2 cellular contexts compared by ENCODE assay signal in the genomic region with DNA sequence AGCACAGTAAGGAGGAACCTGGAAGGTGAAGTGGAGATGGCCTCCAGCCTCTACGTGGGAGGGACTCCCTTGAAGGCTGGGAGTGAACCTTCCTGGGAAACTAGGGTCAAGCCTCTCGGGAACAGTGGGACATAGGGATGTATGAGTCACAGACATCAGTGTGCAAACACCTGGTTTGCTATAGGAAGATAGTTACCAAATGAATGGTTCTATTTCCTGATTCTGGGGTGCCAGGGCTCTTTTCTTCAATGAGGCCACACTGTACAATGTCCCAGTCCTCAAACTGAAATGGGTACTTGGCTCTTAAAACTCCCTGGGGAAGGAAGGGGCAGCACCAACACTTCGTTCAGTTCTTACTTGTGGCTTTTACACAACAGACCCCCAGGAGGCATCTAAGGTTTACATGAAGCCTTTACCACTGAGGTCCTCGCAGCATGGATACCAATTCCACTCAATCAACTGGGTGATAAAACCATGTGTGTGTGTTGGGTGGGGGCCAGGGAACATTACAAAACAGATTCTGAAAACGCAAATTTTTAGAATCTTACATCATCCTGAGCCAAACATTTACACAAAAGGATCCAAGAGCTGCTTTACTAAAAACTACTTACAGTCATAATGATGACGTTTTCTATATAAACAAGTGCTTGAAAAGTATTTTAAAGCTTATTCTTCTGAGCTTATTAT.
TF ChIP-seq lines count a peak whose summit lies in the region.

No MANE protein-coding gene starts in this region.

TF ChIP-seq in IMR-90, 13 proteins besides CTCF, POLR2A, EP300 and RAD21:
- 0 out of 2 replicates have a peak, but pooled peaks have one; percentile 56 for TF ChIP-seq MXI1 (IDR thresholded peaks at IDR 0.05; ENCODE audit: borderline replicate concordance, low read depth, low read length)
- TF ChIP-seq FOS (IDR thresholded peaks at IDR 0.05; ENCODE audit: low read depth, low read length): peak; percentile 36; the same call in 1 of the 2 replicates
- peak; percentile 94 for TF ChIP-seq CEBPB (IDR thresholded peaks at IDR 0.05; ENCODE audit: low read depth, low read length)
- TF ChIP-seq MAFK (IDR thresholded peaks at IDR 0.05; ENCODE audit: low read depth, low read length): no peak
- TF ChIP-seq MAZ (IDR thresholded peaks at IDR 0.05; ENCODE audit: borderline replicate concordance, low read depth, low read length): no peak
- peak; percentile 21; the same call in 1 of the 2 replicates for TF ChIP-seq RFX5 (IDR thresholded peaks at IDR 0.05; ENCODE audit: low read depth, low read length)
- TF ChIP-seq RCOR1 (IDR thresholded peaks at IDR 0.05; ENCODE audit: insufficient replicate concordance, low read length): no peak
- TF ChIP-seq, protein P1, sequence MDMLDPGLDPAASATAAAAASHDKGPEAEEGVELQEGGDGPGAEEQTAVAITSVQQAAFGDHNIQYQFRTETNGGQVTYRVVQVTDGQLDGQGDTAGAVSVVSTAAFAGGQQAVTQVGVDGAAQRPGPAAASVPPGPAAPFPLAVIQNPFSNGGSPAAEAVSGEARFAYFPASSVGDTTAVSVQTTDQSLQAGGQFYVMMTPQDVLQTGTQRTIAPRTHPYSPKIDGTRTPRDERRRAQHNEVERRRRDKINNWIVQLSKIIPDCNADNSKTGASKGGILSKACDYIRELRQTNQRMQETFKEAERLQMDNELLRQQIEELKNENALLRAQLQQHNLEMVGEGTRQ (IDR thresholded peaks at IDR 0.05; ENCODE audit: low read depth, low read length): peak; percentile 16; the same call in 1 of the 2 replicates
- TF ChIP-seq CHD1 (IDR thresholded peaks at IDR 0.05; ENCODE audit: low read depth, low read length): no peak
- TF ChIP-seq, protein P2, sequence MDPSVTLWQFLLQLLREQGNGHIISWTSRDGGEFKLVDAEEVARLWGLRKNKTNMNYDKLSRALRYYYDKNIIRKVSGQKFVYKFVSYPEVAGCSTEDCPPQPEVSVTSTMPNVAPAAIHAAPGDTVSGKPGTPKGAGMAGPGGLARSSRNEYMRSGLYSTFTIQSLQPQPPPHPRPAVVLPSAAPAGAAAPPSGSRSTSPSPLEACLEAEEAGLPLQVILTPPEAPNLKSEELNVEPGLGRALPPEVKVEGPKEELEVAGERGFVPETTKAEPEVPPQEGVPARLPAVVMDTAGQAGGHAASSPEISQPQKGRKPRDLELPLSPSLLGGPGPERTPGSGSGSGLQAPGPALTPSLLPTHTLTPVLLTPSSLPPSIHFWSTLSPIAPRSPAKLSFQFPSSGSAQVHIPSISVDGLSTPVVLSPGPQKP (IDR thresholded peaks at IDR 0.05; ENCODE audit: borderline replicate concordance, low read depth, low read length): no peak
- peak; percentile 50; the same call in 1 of the 2 replicates for TF ChIP-seq NFE2L2 (IDR thresholded peaks at IDR 0.05; ENCODE audit: low read depth, low read length)

TF ChIP-seq in liver, 16 proteins besides CTCF, POLR2A, EP300 and RAD21:
- TF ChIP-seq SP1 (IDR thresholded peaks at IDR 0.05) (no peak), YY1 (IDR thresholded peaks at IDR 0.05) (no peak), RXRA (IDR thresholded peaks at IDR 0.05) (peak in 1 of 2 donors; percentile 18), TAF1 (conservative IDR thresholded peaks at IDR 0.05) (no peak), FOXA1 (IDR thresholded peaks at IDR 0.05) (no peak), FOXA2 (IDR thresholded peaks at IDR 0.05) (no peak), EGR1 (IDR thresholded peaks at IDR 0.05; ENCODE audit: low read depth in 2 of 2) (no peak), NR2F2 (IDR thresholded peaks at IDR 0.05) (no peak), JUND (IDR thresholded peaks at IDR 0.05) (peak in 1 of 2 donors; percentile 45), HNF4A (conservative IDR thresholded peaks at IDR 0.05) (peak in 1 of 2 donors; percentile 22), GABPA (IDR thresholded peaks at IDR 0.05 in 1 of 2, conservative IDR thresholded peaks at IDR 0.05 in 1 of 2) (peak in 1 of 2 donors; percentile 32), HNF4G (IDR thresholded peaks at IDR 0.05) (no peak)
- TF ChIP-seq, protein P3, sequence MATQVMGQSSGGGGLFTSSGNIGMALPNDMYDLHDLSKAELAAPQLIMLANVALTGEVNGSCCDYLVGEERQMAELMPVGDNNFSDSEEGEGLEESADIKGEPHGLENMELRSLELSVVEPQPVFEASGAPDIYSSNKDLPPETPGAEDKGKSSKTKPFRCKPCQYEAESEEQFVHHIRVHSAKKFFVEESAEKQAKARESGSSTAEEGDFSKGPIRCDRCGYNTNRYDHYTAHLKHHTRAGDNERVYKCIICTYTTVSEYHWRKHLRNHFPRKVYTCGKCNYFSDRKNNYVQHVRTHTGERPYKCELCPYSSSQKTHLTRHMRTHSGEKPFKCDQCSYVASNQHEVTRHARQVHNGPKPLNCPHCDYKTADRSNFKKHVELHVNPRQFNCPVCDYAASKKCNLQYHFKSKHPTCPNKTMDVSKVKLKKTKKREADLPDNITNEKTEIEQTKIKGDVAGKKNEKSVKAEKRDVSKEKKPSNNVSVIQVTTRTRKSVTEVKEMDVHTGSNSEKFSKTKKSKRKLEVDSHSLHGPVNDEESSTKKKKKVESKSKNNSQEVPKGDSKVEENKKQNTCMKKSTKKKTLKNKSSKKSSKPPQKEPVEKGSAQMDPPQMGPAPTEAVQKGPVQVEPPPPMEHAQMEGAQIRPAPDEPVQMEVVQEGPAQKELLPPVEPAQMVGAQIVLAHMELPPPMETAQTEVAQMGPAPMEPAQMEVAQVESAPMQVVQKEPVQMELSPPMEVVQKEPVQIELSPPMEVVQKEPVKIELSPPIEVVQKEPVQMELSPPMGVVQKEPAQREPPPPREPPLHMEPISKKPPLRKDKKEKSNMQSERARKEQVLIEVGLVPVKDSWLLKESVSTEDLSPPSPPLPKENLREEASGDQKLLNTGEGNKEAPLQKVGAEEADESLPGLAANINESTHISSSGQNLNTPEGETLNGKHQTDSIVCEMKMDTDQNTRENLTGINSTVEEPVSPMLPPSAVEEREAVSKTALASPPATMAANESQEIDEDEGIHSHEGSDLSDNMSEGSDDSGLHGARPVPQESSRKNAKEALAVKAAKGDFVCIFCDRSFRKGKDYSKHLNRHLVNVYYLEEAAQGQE (IDR thresholded peaks at IDR 0.05): no peak
- TF ChIP-seq, protein P4, sequence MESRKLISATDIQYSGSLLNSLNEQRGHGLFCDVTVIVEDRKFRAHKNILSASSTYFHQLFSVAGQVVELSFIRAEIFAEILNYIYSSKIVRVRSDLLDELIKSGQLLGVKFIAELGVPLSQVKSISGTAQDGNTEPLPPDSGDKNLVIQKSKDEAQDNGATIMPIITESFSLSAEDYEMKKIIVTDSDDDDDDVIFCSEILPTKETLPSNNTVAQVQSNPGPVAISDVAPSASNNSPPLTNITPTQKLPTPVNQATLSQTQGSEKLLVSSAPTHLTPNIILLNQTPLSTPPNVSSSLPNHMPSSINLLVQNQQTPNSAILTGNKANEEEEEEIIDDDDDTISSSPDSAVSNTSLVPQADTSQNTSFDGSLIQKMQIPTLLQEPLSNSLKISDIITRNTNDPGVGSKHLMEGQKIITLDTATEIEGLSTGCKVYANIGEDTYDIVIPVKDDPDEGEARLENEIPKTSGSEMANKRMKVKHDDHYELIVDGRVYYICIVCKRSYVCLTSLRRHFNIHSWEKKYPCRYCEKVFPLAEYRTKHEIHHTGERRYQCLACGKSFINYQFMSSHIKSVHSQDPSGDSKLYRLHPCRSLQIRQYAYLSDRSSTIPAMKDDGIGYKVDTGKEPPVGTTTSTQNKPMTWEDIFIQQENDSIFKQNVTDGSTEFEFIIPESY (IDR thresholded peaks at IDR 0.05): no peak
- TF ChIP-seq, protein P5, sequence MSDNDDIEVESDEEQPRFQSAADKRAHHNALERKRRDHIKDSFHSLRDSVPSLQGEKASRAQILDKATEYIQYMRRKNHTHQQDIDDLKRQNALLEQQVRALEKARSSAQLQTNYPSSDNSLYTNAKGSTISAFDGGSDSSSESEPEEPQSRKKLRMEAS (IDR thresholded peaks at IDR 0.05): no peak
- TF ChIP-seq, protein P6, sequence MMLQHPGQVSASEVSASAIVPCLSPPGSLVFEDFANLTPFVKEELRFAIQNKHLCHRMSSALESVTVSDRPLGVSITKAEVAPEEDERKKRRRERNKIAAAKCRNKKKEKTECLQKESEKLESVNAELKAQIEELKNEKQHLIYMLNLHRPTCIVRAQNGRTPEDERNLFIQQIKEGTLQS (IDR thresholded peaks at IDR 0.05): peak; percentile 63
